34 cellular contexts compared by ENCODE assay signal in genomic region chr1:5227114-5227513, GRCh38.
"Had no signal": no experiment of that assay in that cellular context is flagged by ENCODE, and none has a peak within 500 bp of the region (broad histone marks: within the 10 kb centered on the region; RNA-seq: fewer than 3 reads in every experiment).

No MANE protein-coding gene starts in this region.

- H3K4me1 Mint-ChIP-seq: activated B cell treated with CpG ODN at 0.5 μM for 24 hours; activated CD4-positive, alpha-beta T cell treated with anti-CD3 and anti-CD28 coated beads, Interleukin-2, amount 10 ng/mL, durations not matched to agents 24 days and 14 days; activated naive CD8-positive, alpha-beta T cell treated with anti-CD3 and anti-CD28 coated beads for 36 hours; activated T-helper 17 cell treated with anti-CD3 and anti-CD28 coated beads, Interleukin-2, amount 50 U/mL, for 72 hours; central memory CD8-positive, alpha-beta T cell had no signal

- H3K36me3 ChIP-seq: adrenal gland, brain microvascular endothelial cell, cardiac muscle cell had no signal

- H3K4me3 Mint-ChIP-seq: activated B cell treated with CpG ODN at 0.5 μM for 24 hours; activated CD4-positive, alpha-beta memory T cell treated with anti-CD3 and anti-CD28 coated beads for 36 hours; activated CD4-positive, alpha-beta T cell treated with anti-CD3 and anti-CD28 coated beads, Interleukin-2, amount 10 ng/mL, durations not matched to agents 24 days and 14 days; activated CD8-positive, alpha-beta T cell treated with anti-CD3 and anti-CD28 coated beads for 36 hours; activated naive CD4-positive, alpha-beta T cell treated with anti-CD3 and anti-CD28 coated beads for 36 hours; activated naive CD8-positive, alpha-beta T cell treated with anti-CD3 and anti-CD28 coated beads for 36 hours; activated T-cell treated with anti-CD3 and anti-CD28 coated beads, Interleukin-2, amount 50 U/mL, for 4 hours; activated T-cell treated with anti-CD3 and anti-CD28 coated beads, Interleukin-2, amount 50 U/mL, for 72 hours; activated T-helper 1 cell treated with anti-CD3 and anti-CD28 coated beads, Interleukin-12 subunit alpha, Interleukin-12 subunit beta, Interleukin-2, Interleukin-4 antibody, amounts not matched to agents 30 ng/mL and 10 ng/mL and 1 ng/mL, durations not matched to agents 14 hours and 24 hours and 36 hours; activated T-helper 17 cell treated with anti-CD3 and anti-CD28 coated beads, Interleukin-2, amount 50 U/mL, for 72 hours; central memory CD8-positive, alpha-beta T cell; T-helper 17 cell had no signal

- H3K27ac ChIP-seq: adrenal gland, body of pancreas, brain microvascular endothelial cell, cardiac muscle cell, VCaP had no signal

- H3K27ac Mint-ChIP-seq: activated B cell treated with CpG ODN at 0.5 μM for 24 hours; activated CD4-positive, alpha-beta memory T cell treated with anti-CD3 and anti-CD28 coated beads for 36 hours; activated CD4-positive, alpha-beta T cell treated with anti-CD3 and anti-CD28 coated beads, Interleukin-2, amount 10 ng/mL, durations not matched to agents 24 days and 14 days; activated CD8-positive, alpha-beta T cell treated with anti-CD3 and anti-CD28 coated beads for 36 hours; activated naive CD4-positive, alpha-beta T cell treated with anti-CD3 and anti-CD28 coated beads for 36 hours; activated naive CD4-positive, alpha-beta T cell treated with anti-CD3 and anti-CD28 coated beads, Interleukin-2, amount 50 U/mL, for 72 hours; activated naive CD8-positive, alpha-beta T cell treated with anti-CD3 and anti-CD28 coated beads for 36 hours; activated T-cell treated with anti-CD3 and anti-CD28 coated beads, Interleukin-2, amount 50 U/mL, for 72 hours; activated T-helper 1 cell treated with anti-CD3 and anti-CD28 coated beads, Interleukin-12 subunit alpha, Interleukin-12 subunit beta, Interleukin-2, Interleukin-4 antibody, amounts not matched to agents 30 ng/mL and 10 ng/mL and 1 ng/mL, durations not matched to agents 14 hours and 24 hours and 36 hours; activated T-helper 17 cell treated with anti-CD3 and anti-CD28 coated beads, Interleukin-2, amount 50 U/mL, for 72 hours; T-helper 17 cell had no signal

- DNase-seq: activated B cell treated with CpG ODN at 0.5 μM for 24 hours; activated CD4-positive, alpha-beta memory T cell treated with anti-CD3 and anti-CD28 coated beads for 36 hours; activated CD4-positive, alpha-beta T cell treated with anti-CD3 and anti-CD28 coated beads for 4 hours; activated CD4-positive, alpha-beta T cell treated with anti-CD3 and anti-CD28 coated beads, Interleukin-2, amount 10 ng/mL, durations not matched to agents 24 days and 14 days; activated CD4-positive, alpha-beta T cell treated with anti-CD3 and anti-CD28 coated beads, Interleukin-2, amount 50 U/mL, for 1 hour; activated CD4-positive, alpha-beta T cell treated with anti-CD3 and anti-CD28 coated beads, Interleukin-2, amount 50 U/mL, for 4 hours; activated CD4-positive, CD25-positive, alpha-beta regulatory T cell treated with anti-CD3 and anti-CD28 coated beads, Interleukin-2, amount 50 U/mL, for 72 hours; activated CD8-positive, alpha-beta memory T cell treated with anti-CD3 and anti-CD28 coated beads, Interleukin-2, amount 50 U/mL, for 4 hours; activated CD8-positive, alpha-beta T cell treated with anti-CD3 and anti-CD28 coated beads for 36 hours; activated effector memory CD4-positive, alpha-beta T cell treated with anti-CD3 and anti-CD28 coated beads, Interleukin-2, amount 50 U/mL, for 16 hours; activated gamma-delta T cell treated with Interleukin-2 at 50 U/mL for 16 hours; activated naive CD4-positive, alpha-beta T cell; activated naive CD4-positive, alpha-beta T cell treated with anti-CD3 and anti-CD28 coated beads for 36 hours; activated naive CD4-positive, alpha-beta T cell treated with anti-CD3 and anti-CD28 coated beads, Interleukin-2, amount 50 U/mL, for 16 hours; activated naive CD8-positive, alpha-beta T cell treated with anti-CD3 and anti-CD28 coated beads for 36 hours; activated T-cell treated with anti-CD3 and anti-CD28 coated beads for 4 hours; activated T-cell treated with anti-CD3 and anti-CD28 coated beads, Interleukin-2, amount 50 U/mL, for 1 hour; activated T-cell treated with anti-CD3 and anti-CD28 coated beads, Interleukin-2, amount 50 U/mL, for 4 hours; activated T-cell treated with anti-CD3 and anti-CD28 coated beads, Interleukin-2, amount 50 U/mL, for 72 hours; adrenal gland; amniotic stem cell; aorta; body of pancreas; brain microvascular endothelial cell; caudate nucleus; cerebellar nuclear complex; T-helper 17 cell; T-helper 9 cell had no signal

- H3K4me1 ChIP-seq: adrenal gland, body of pancreas had no signal

- H3K4me3 ChIP-seq: adrenal gland, body of pancreas, cardiac muscle cell had no signal

- H3K9me3 ChIP-seq: adrenal gland, body of pancreas had no signal

- H3K36me3 Mint-ChIP-seq: activated CD4-positive, alpha-beta memory T cell treated with anti-CD3 and anti-CD28 coated beads for 36 hours; activated naive CD8-positive, alpha-beta T cell treated with anti-CD3 and anti-CD28 coated beads for 36 hours had no signal

- H3K9me3 Mint-ChIP-seq: activated B cell treated with CpG ODN at 0.5 μM for 24 hours; activated CD4-positive, alpha-beta memory T cell treated with anti-CD3 and anti-CD28 coated beads for 36 hours; activated CD4-positive, alpha-beta T cell treated with anti-CD3 and anti-CD28 coated beads, Interleukin-2, amount 10 ng/mL, durations not matched to agents 24 days and 14 days; activated CD8-positive, alpha-beta T cell treated with anti-CD3 and anti-CD28 coated beads for 36 hours; activated naive CD4-positive, alpha-beta T cell treated with anti-CD3 and anti-CD28 coated beads for 36 hours; activated naive CD4-positive, alpha-beta T cell treated with anti-CD3 and anti-CD28 coated beads, Interleukin-2, amount 50 U/mL, for 72 hours; activated naive CD8-positive, alpha-beta T cell treated with anti-CD3 and anti-CD28 coated beads for 36 hours; activated T-cell treated with anti-CD3 and anti-CD28 coated beads, Interleukin-2, amount 50 U/mL, for 4 hours; activated T-cell treated with anti-CD3 and anti-CD28 coated beads, Interleukin-2, amount 50 U/mL, for 72 hours; activated T-helper 1 cell treated with anti-CD3 and anti-CD28 coated beads, Interleukin-12 subunit alpha, Interleukin-12 subunit beta, Interleukin-2, Interleukin-4 antibody, amounts not matched to agents 30 ng/mL and 10 ng/mL and 1 ng/mL, durations not matched to agents 14 hours and 24 hours and 36 hours; activated T-helper 17 cell treated with anti-CD3 and anti-CD28 coated beads, Interleukin-2, amount 50 U/mL, for 72 hours; central memory CD8-positive, alpha-beta T cell had no signal

- H3K27me3 ChIP-seq: body of pancreas, brain microvascular endothelial cell had no signal
